In the genomic region with DNA sequence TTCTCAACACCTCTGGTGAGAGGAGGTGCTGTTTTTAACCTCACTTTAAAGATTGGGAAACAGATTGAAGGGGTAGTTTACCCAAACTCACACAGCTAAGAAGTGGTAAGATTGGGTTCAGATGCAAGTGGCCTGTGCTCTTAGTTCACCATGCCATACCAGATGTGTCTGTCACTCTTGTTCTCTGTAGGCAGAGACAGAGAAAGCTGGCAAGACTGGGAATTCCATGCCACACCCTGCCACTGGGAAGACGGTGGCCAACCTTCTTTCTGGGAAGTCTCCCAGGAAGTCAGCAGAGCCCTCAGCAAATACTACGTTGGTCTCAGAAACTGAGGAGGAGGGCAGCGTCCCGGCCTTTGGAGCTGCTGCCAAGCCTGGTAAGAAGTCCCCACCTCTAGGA, we compare ENCODE assay signal across 35 cellular contexts.
"Had no signal": no experiment of that assay in that cellular context is flagged by ENCODE, and none has a peak within 500 bp of the region (broad histone marks: within the 10 kb centered on the region; RNA-seq: fewer than 3 reads in every experiment).

No MANE protein-coding gene starts in this region.

- H3K4me1 ChIP-seq: adrenal gland, body of pancreas, foreskin keratinocyte, gastroesophageal sphincter had no signal

- H3K27ac ChIP-seq: adrenal gland, body of pancreas, coronary artery, dorsolateral prefrontal cortex, foreskin keratinocyte, gastroesophageal sphincter, WERI-Rb-1 had no signal

- H3K9me3 ChIP-seq: adrenal gland, body of pancreas, gastroesophageal sphincter had no signal

- H3K27me3 ChIP-seq: adrenal gland, body of pancreas, dorsolateral prefrontal cortex, foreskin keratinocyte, gastroesophageal sphincter had no signal

- H3K4me3 Mint-ChIP-seq: activated B cell treated with CpG ODN at 0.5 μM for 24 hours; activated CD8-positive, alpha-beta T cell treated with anti-CD3 and anti-CD28 coated beads for 36 hours; activated naive CD4-positive, alpha-beta T cell treated with anti-CD3 and anti-CD28 coated beads for 36 hours; activated naive CD4-positive, alpha-beta T cell treated with anti-CD3 and anti-CD28 coated beads, Interleukin-2, amount 50 U/mL, for 24 hours; activated naive CD8-positive, alpha-beta T cell treated with anti-CD3 and anti-CD28 coated beads for 36 hours; activated naive CD8-positive, alpha-beta T cell treated with anti-CD3 and anti-CD28 coated beads, Interleukin-2, amount 50 U/mL, for 24 hours; activated T-helper 1 cell treated with anti-CD3 and anti-CD28 coated beads, Interleukin-12 subunit alpha, Interleukin-12 subunit beta, Interleukin-2, Interleukin-4 antibody, amounts not matched to agents 30 ng/mL and 10 ng/mL and 1 ng/mL, durations not matched to agents 14 hours and 24 hours and 36 hours; dendritic cell treated with granulocyte-macrophage colony-stimulating factor and Interleukin-4, amounts not matched to agents 40 ng/mL and 50 ng/mL, for 4 days; endodermal cell; T-helper 17 cell; T-helper 2 cell treated with Interferon-gamma antibody and Interleukin-4, amounts not matched to agents 5 μg/mL and 100 μg/mL, for 36 hours had no signal

- H3K9me3 Mint-ChIP-seq: activated B cell treated with CpG ODN at 0.5 μM for 24 hours; activated CD8-positive, alpha-beta T cell treated with anti-CD3 and anti-CD28 coated beads for 36 hours; activated naive CD4-positive, alpha-beta T cell treated with anti-CD3 and anti-CD28 coated beads for 36 hours; activated naive CD4-positive, alpha-beta T cell treated with anti-CD3 and anti-CD28 coated beads, Interleukin-2, amount 50 U/mL, for 24 hours; activated naive CD8-positive, alpha-beta T cell treated with anti-CD3 and anti-CD28 coated beads for 36 hours; activated naive CD8-positive, alpha-beta T cell treated with anti-CD3 and anti-CD28 coated beads, Interleukin-2, amount 50 U/mL, for 24 hours; activated T-helper 1 cell treated with anti-CD3 and anti-CD28 coated beads, Interleukin-12 subunit alpha, Interleukin-12 subunit beta, Interleukin-2, Interleukin-4 antibody, amounts not matched to agents 30 ng/mL and 10 ng/mL and 1 ng/mL, durations not matched to agents 14 hours and 24 hours and 36 hours; activated T-helper 2 cell treated with anti-CD3 and anti-CD28 coated beads, Interferon-gamma antibody, Interleukin-2, Interleukin-4, amounts not matched to agents 10 μg/mL and 5 μg/mL and 100 μg/mL, durations not matched to agents 14 hours and 24 hours and 36 hours; dendritic cell treated with granulocyte-macrophage colony-stimulating factor and Interleukin-4, amounts not matched to agents 40 ng/mL and 50 ng/mL, for 4 days; endodermal cell; T-helper 2 cell treated with Interferon-gamma antibody and Interleukin-4, amounts not matched to agents 5 μg/mL and 100 μg/mL, for 36 hours had no signal

- H3K4me3 ChIP-seq: adrenal gland, body of pancreas, coronary artery, dorsolateral prefrontal cortex, gastroesophageal sphincter had no signal

- H3K27ac Mint-ChIP-seq: activated B cell treated with CpG ODN at 0.5 μM for 24 hours; activated CD8-positive, alpha-beta T cell treated with anti-CD3 and anti-CD28 coated beads for 36 hours; activated naive CD4-positive, alpha-beta T cell treated with anti-CD3 and anti-CD28 coated beads for 36 hours; activated naive CD4-positive, alpha-beta T cell treated with anti-CD3 and anti-CD28 coated beads, Interleukin-2, amount 50 U/mL, for 24 hours; activated naive CD8-positive, alpha-beta T cell treated with anti-CD3 and anti-CD28 coated beads for 36 hours; activated naive CD8-positive, alpha-beta T cell treated with anti-CD3 and anti-CD28 coated beads, Interleukin-2, amount 50 U/mL, for 24 hours; activated T-helper 1 cell treated with anti-CD3 and anti-CD28 coated beads, Interleukin-12 subunit alpha, Interleukin-12 subunit beta, Interleukin-2, Interleukin-4 antibody, amounts not matched to agents 30 ng/mL and 10 ng/mL and 1 ng/mL, durations not matched to agents 14 hours and 24 hours and 36 hours; activated T-helper 2 cell treated with anti-CD3 and anti-CD28 coated beads, Interferon-gamma antibody, Interleukin-2, Interleukin-4, amounts not matched to agents 10 μg/mL and 5 μg/mL and 100 μg/mL, durations not matched to agents 14 hours and 24 hours and 36 hours; dendritic cell treated with granulocyte-macrophage colony-stimulating factor and Interleukin-4, amounts not matched to agents 40 ng/mL and 50 ng/mL, for 4 days; endodermal cell; T-helper 2 cell treated with Interferon-gamma antibody and Interleukin-4, amounts not matched to agents 5 μg/mL and 100 μg/mL, for 36 hours had no signal

- DNase-seq: activated B cell treated with CpG ODN at 0.5 μM for 24 hours; activated CD4-positive, alpha-beta T cell treated with anti-CD3 and anti-CD28 coated beads for 48 hours; activated CD4-positive, alpha-beta T cell treated with anti-CD3 and anti-CD28 coated beads, Interleukin-2, amount 50 U/mL, for 1 hour; activated CD4-positive, alpha-beta T cell treated with anti-CD3 and anti-CD28 coated beads, Interleukin-2, amount 50 U/mL, for 48 hours; activated CD8-positive, alpha-beta memory T cell treated with anti-CD3 and anti-CD28 coated beads for 24 hours; activated CD8-positive, alpha-beta T cell treated with anti-CD3 and anti-CD28 coated beads for 36 hours; activated effector memory CD4-positive, alpha-beta T cell treated with anti-CD3 and anti-CD28 coated beads, Interleukin-2, amount 50 U/mL, for 16 hours; activated naive CD4-positive, alpha-beta T cell treated with anti-CD3 and anti-CD28 coated beads for 36 hours; activated naive CD8-positive, alpha-beta T cell treated with anti-CD3 and anti-CD28 coated beads for 36 hours; activated naive CD8-positive, alpha-beta T cell treated with anti-CD3 and anti-CD28 coated beads, Interleukin-2, amount 50 U/mL, for 24 hours; activated T-cell treated with anti-CD3 and anti-CD28 coated beads, Interleukin-2, amount 50 U/mL, for 1 hour; activated T-cell treated with anti-CD3 and anti-CD28 coated beads, Interleukin-2, amount 50 U/mL, for 48 hours; adrenal gland; amygdala; aorta; body of pancreas; caudate nucleus; cerebellar nuclear complex; dorsolateral prefrontal cortex; effector memory CD4-positive, alpha-beta T cell; endodermal cell; foreskin keratinocyte; T-helper 1 cell; T-helper 17 cell; T1000; WERI-Rb-1 had no signal

- H3K27me3 Mint-ChIP-seq: activated B cell treated with CpG ODN at 0.5 μM for 24 hours; activated CD8-positive, alpha-beta T cell treated with anti-CD3 and anti-CD28 coated beads for 36 hours; activated naive CD4-positive, alpha-beta T cell treated with anti-CD3 and anti-CD28 coated beads, Interleukin-2, amount 50 U/mL, for 24 hours; activated naive CD8-positive, alpha-beta T cell treated with anti-CD3 and anti-CD28 coated beads for 36 hours; activated naive CD8-positive, alpha-beta T cell treated with anti-CD3 and anti-CD28 coated beads, Interleukin-2, amount 50 U/mL, for 24 hours; dendritic cell treated with granulocyte-macrophage colony-stimulating factor and Interleukin-4, amounts not matched to agents 40 ng/mL and 50 ng/mL, for 4 days; T-helper 17 cell had no signal

- ATAC-seq: activated CD4-positive, CD25-positive, alpha-beta regulatory T cell treated with anti-CD3 and anti-CD28 coated beads, Interleukin-2, amount 50 U/mL, for 24 hours; activated CD8-positive, alpha-beta T cell treated with anti-CD3 and anti-CD28 coated beads for 36 hours; activated naive CD8-positive, alpha-beta T cell treated with anti-CD3 and anti-CD28 coated beads, Interleukin-2, amount 50 U/mL, for 24 hours; body of pancreas; esophagus mucosa; foreskin keratinocyte; gastroesophageal sphincter; T-helper 17 cell had no signal

- H3K4me1 Mint-ChIP-seq: activated B cell treated with CpG ODN at 0.5 μM for 24 hours; activated naive CD4-positive, alpha-beta T cell treated with anti-CD3 and anti-CD28 coated beads, Interleukin-2, amount 50 U/mL, for 24 hours; activated naive CD8-positive, alpha-beta T cell treated with anti-CD3 and anti-CD28 coated beads for 36 hours; activated naive CD8-positive, alpha-beta T cell treated with anti-CD3 and anti-CD28 coated beads, Interleukin-2, amount 50 U/mL, for 24 hours; endodermal cell had no signal
